2 cellular contexts compared by ENCODE assay signal in the genomic region with DNA sequence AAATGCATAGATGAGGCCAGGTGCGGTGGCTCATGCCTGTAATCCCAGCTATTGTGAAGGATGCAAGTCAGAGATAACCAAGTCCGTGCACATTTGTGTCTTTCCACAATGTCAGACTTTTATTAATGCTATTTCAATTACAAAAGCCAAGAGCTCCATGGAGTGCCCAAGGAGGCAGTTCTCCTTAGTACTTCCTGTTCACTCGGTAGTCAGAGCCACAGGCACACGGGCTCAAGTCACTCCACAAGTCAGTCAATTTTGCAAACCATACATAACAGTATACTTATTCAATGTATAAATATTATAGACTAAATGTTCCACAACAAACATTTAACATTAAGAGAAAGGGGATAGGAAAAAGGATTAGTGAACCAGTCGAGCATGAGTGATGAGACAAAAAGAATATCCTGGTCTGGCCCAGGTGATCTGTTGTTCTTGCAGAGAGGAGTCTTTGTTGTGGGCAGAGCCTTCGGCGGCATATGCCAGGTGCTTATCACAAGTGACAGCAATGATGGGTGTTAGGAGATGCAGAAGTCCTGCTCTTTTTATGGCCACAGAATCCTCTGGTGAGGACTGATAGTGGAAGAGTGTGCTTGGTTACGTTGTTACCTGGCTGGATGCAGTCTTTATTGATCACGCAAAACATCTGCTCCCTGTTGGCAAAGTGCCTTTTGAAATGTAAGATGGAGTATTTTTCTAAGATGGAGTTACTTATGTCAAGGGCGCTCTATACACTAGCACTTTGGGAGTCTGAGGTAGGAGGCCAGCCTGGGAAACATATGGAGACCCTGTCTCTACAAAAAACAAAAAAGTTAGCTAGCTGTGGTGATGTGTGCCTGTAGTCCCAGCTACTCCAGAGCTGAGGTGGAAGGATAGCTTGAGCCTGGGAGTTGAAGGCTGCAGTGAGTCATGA.
TF ChIP-seq lines count a peak whose summit lies in the region.

No MANE protein-coding gene starts in this region.

TF ChIP-seq in IMR-90, 13 proteins besides CTCF, POLR2A, EP300 and RAD21:
- TF ChIP-seq BHLHE40 (IDR thresholded peaks at IDR 0.05; ENCODE audit: low read depth, low read length) (no peak), SMC3 (IDR thresholded peaks at IDR 0.05; ENCODE audit: low read depth, low read length) (no peak), RFX5 (IDR thresholded peaks at IDR 0.05; ENCODE audit: low read depth, low read length) (no peak), MAFK (IDR thresholded peaks at IDR 0.05; ENCODE audit: low read depth, low read length) (no peak), CHD1 (IDR thresholded peaks at IDR 0.05; ENCODE audit: low read depth, low read length) (no peak), RCOR1 (IDR thresholded peaks at IDR 0.05; ENCODE audit: insufficient replicate concordance, low read length) (no peak), FOS (IDR thresholded peaks at IDR 0.05; ENCODE audit: low read depth, low read length) (no peak), MXI1 (IDR thresholded peaks at IDR 0.05; ENCODE audit: borderline replicate concordance, low read depth, low read length) (no peak), CEBPB (IDR thresholded peaks at IDR 0.05; ENCODE audit: low read depth, low read length) (no peak), NFE2L2 (IDR thresholded peaks at IDR 0.05; ENCODE audit: low read depth, low read length) (no peak), MAZ (IDR thresholded peaks at IDR 0.05; ENCODE audit: borderline replicate concordance, low read depth, low read length) (no peak), USF2 (IDR thresholded peaks at IDR 0.05; ENCODE audit: low read depth, low read length) (no peak)
- TF ChIP-seq, protein P1, sequence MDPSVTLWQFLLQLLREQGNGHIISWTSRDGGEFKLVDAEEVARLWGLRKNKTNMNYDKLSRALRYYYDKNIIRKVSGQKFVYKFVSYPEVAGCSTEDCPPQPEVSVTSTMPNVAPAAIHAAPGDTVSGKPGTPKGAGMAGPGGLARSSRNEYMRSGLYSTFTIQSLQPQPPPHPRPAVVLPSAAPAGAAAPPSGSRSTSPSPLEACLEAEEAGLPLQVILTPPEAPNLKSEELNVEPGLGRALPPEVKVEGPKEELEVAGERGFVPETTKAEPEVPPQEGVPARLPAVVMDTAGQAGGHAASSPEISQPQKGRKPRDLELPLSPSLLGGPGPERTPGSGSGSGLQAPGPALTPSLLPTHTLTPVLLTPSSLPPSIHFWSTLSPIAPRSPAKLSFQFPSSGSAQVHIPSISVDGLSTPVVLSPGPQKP (IDR thresholded peaks at IDR 0.05; ENCODE audit: borderline replicate concordance, low read depth, low read length) = no peak

TF ChIP-seq in H1, 55 proteins besides CTCF, POLR2A, EP300 and RAD21:
- no peak for TF ChIP-seq TEAD4 (IDR thresholded peaks at IDR 0.05; ENCODE audit: low read depth, low read length)
